In the genomic region with DNA sequence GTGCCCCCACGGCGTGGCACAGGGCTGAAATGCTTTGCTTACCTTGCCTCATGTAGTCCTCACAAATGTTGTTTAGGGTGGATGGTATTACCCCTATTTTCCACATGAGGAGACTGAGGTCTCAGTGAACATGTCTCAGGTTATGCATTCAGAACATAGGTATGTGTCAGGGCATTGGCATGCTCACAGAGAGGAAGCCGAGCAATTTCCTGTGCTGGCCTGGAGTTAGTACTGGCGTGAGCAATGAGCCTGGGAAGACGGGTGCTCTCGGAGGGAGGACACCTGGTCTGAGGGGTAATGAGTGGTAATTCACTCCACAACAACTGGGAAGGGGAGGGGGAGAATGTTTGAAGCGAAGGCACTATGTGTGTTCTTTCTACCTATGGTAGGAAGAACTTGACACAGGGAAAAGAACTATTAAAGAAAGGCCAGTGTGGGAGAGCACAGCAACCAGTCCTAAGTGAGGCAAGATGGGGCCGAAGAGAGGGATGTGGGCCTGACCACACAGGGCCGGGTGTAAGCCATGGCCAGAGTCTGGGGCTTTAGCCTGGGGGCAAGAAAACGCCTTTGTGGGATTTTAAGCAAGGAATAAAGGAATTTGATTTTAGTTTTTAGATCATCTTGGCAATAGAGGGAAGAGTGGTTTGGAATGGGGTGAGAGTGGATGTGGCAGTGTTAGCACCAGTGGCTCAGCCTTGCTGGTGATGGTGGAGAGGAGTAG, we compare ENCODE assay signal across 8 cellular contexts. TPM values are rescaled to one million over a fixed set of nuclear protein-coding genes. Genes with fewer than 3 reads are reported as not detected.
DNase-seq lines count a peak whose midpoint lies in the region; ATAC-seq, FAIRE-seq and TF ChIP-seq lines count a peak whose summit lies in the region.
"Had no signal": no experiment of that assay in that cellular context is flagged by ENCODE, and none has a peak within 500 bp of the region (broad histone marks: within the 10 kb centered on the region; RNA-seq: fewer than 3 reads in every experiment).

No MANE protein-coding gene starts in this region.

- H3K4me3 ChIP-seq in skeletal muscle cell (ENCODE audit: low read depth, low read length): no peak overlapping the region
- H3K4me3 ChIP-seq: left lung had no signal

- no peak for TF ChIP-seq CTCF in VCaP (conservative IDR thresholded peaks at IDR 0.05)

- peak overlapping the region; percentile 26; the same call in 1 of the 2 replicates for H3K27ac ChIP-seq in VCaP

- TF ChIP-seq POLR2A in H54 (IDR thresholded peaks at IDR 0.05; ENCODE audit: low read depth, low read length): no peak

- ATAC-seq in HG02938 (IDR thresholded peaks at IDR 0.05; ENCODE audit: unreplicated experiment) (no peak), GM19351 (IDR thresholded peaks at IDR 0.05; ENCODE audit: unreplicated experiment) (no peak)
- ATAC-seq: left lung had no signal

- peak; percentile 88 for DNase-seq in H54 (ENCODE audit: insufficient read length, low spot score)
- DNase-seq in fibroblast of peridontal ligament (ENCODE audit: extremely low read depth): peak; percentile 59
- peak; percentile 70 for DNase-seq in skeletal muscle cell (ENCODE audit: low read depth)
- no peak for DNase-seq in SK-N-DZ (ENCODE audit: low spot score)

- peak; percentile 88 for FAIRE-seq in H54 (lab: Jason Lieb, UNC)

RNA-seq across cellular contexts. Expression of a gene that starts 4.9 kb away (rescaled TPM):
- polyA plus RNA-seq in SK-N-DZ (2014; cell fraction: cytosol; rRNA removed): 39.7 and 60.4 TPM in 2 replicates
- 45.1 and 58.4 TPM in 2 replicates for polyA plus RNA-seq in SK-N-DZ (2014; cell fraction: nucleus; rRNA removed)

RNA-seq across cellular contexts. Expression of a gene that starts 18.1 kb away (rescaled TPM):
- polyA plus RNA-seq in SK-N-DZ (2014; cell fraction: cytosol; rRNA removed): 257 and 261 TPM in 2 replicates
- polyA plus RNA-seq in SK-N-DZ (2014; cell fraction: nucleus; rRNA removed): 213 and 251 TPM in 2 replicates

RNA-seq across cellular contexts. Expression of a gene that starts 28.9 kb away (rescaled TPM):
- 10.6 and 18.8 TPM in 2 replicates for polyA plus RNA-seq in SK-N-DZ (2014; cell fraction: cytosol; rRNA removed)
- 85.0 and 92.0 TPM in 2 replicates for polyA plus RNA-seq in SK-N-DZ (2014; cell fraction: nucleus; rRNA removed)

RNA-seq across cellular contexts. Expression of a gene that starts 29.0 kb away (rescaled TPM):
- polyA plus RNA-seq in SK-N-DZ (2014; cell fraction: cytosol; rRNA removed): 212 and 257 TPM in 2 replicates
- polyA plus RNA-seq in SK-N-DZ (2014; cell fraction: nucleus; rRNA removed): 178 and 207 TPM in 2 replicates

RNA-seq across cellular contexts. Expression of a gene that starts 33.5 kb away (rescaled TPM):
- polyA plus RNA-seq in SK-N-DZ (2014; cell fraction: cytosol; rRNA removed): 309 and 324 TPM in 2 replicates
- polyA plus RNA-seq in SK-N-DZ (2014; cell fraction: nucleus; rRNA removed): 291 and 316 TPM in 2 replicates
